8 cellular contexts compared by ENCODE assay signal in genomic region chr13:19782727-19783682, GRCh38. TPM values are rescaled to one million over a fixed set of nuclear protein-coding genes. Genes with fewer than 3 reads are reported as not detected.
DNase-seq lines count a peak whose midpoint lies in the region; ATAC-seq and TF ChIP-seq lines count a peak whose summit lies in the region.
"Not testable (repeated sequence)": the region's sequence is repeated elsewhere in the genome, so short reads cannot be mapped to it uniquely, and the experiment has no call there.

PSPC1 (minus strand) TSS chr13:19782945; CDS start chr13:19782757, 188 bp downstream.

- intact Hi-C loops in esophagus muscularis mucosa (cut with DNase I): loop anchor here (2.0 to 10.0 kb wide), 3 partner anchors 80 to 174 kb away; partner anchors contain the start of genes ZMYM2 and ZMYM5

- H3K4me2 ChIP-seq in Karpas-422 (ENCODE audit: low read depth, low read length, poor library complexity, severe bottlenecking): peak within 1 kb of the TSS; percentile 76

- peak; percentile 43 for TF ChIP-seq POLR2A in esophagus muscularis mucosa (IDR thresholded peaks at IDR 0.05; ENCODE audit: low read depth)

- peak in 1 of 3 experiments; percentile 14 for TF ChIP-seq CTCF in esophagus muscularis mucosa (IDR thresholded peaks at IDR 0.05)

- peak; percentile 74 for ATAC-seq in GM21786 (IDR thresholded peaks at IDR 0.05; ENCODE audit: unreplicated experiment)

- H3K4me1 ChIP-seq in Karpas-422 (ENCODE audit: low read length) (peaks cover 12% of the 10 kb centered on the region), esophagus muscularis mucosa (peaks cover 6 to 11% (median 11%) of the 10 kb centered on the region in 4 donors)
- not testable (repeated sequence) for H3K4me1 ChIP-seq in muscle layer of duodenum (ENCODE audit: control insufficient read depth in 1 of 2, insufficient read depth in 2 of 2, low read length in 2 of 2)

- DNase-seq in DMS53 treated with DMSO at 0.1 percent for 48 hours (lab: John Stamatoyannopoulos, UW; ENCODE audit: unreplicated experiment) (peak; percentile 95), Karpas-422 (peak; percentile 98), RKO (ENCODE audit: low spot score) (peak; percentile 96), activated T-helper 1 cell treated with Interleukin-2 at 50 U/mL for 16 hours (ENCODE audit: low read depth) (peak; percentile 95), esophagus muscularis mucosa (ENCODE audit: extremely low spot score) (peak; percentile 98)
- peak; percentile 88 to 94 for DNase-seq in stimulated activated CD8-positive, alpha-beta memory T cell treated with anti-CD3 and anti-CD28 coated beads, Interleukin-7, amount 100 ng/mL, for 4 hours (ENCODE audit: low read depth in 2 of 2)

- peak within 1 kb of the TSS; percentile 90 for H3K4me3 ChIP-seq in Karpas-422 (ENCODE audit: low read length)
- H3K4me3 ChIP-seq in esophagus muscularis mucosa: peak within 1 kb of the TSS; percentile 87 to 98 (median 93)
- H3K4me3 ChIP-seq in muscle layer of duodenum (ENCODE audit: low read depth in 1 of 2, low read length in 2 of 2): peak within 1 kb of the TSS; percentile 89 to 90

- peaks cover 22% of the 10 kb centered on the region for H3K79me2 ChIP-seq in Karpas-422 (ENCODE audit: low read length)

- not testable (repeated sequence) for H3K9me3 ChIP-seq in Karpas-422 (ENCODE audit: low read length); esophagus muscularis mucosa; muscle layer of duodenum (ENCODE audit: control insufficient read depth in 1 of 2, low read length in 2 of 2)

- not testable (repeated sequence) for TF ChIP-seq EP300 in esophagus muscularis mucosa (IDR thresholded peaks at IDR 0.05)

- peak within 1 kb of the TSS; percentile 85 for H3K27ac ChIP-seq in Karpas-422 (ENCODE audit: low read length)
- peak within 1 kb of the TSS; percentile 93 to 98 (median 96) for H3K27ac ChIP-seq in esophagus muscularis mucosa (replicated peaks in 1 of 4)
- H3K27ac ChIP-seq in muscle layer of duodenum (ENCODE audit: low read length): peak within 1 kb of the TSS; percentile 93

- H3K9ac ChIP-seq in Karpas-422 (ENCODE audit: low read length): peak within 1 kb of the TSS; percentile 99

- H3K9me2 ChIP-seq in Karpas-422 (replicated peaks; ENCODE audit: insufficient read depth, low read length): not testable (repeated sequence)

- H3K36me3 ChIP-seq in Karpas-422 (ENCODE audit: insufficient read depth, low read length); esophagus muscularis mucosa; muscle layer of duodenum (ENCODE audit: control insufficient read depth in 1 of 2, insufficient read depth in 2 of 2, low read length in 2 of 2): not testable (repeated sequence)

- 31% methylated on average over 34 of the region's 50 CpGs for WGBS in esophagus muscularis mucosa

- not testable (repeated sequence) for H4K20me1 ChIP-seq in Karpas-422 (ENCODE audit: insufficient read depth, low read depth, low read length)

- peak within 1 kb of the TSS; percentile 50; the same call in 1 of the 2 replicates for H2AFZ ChIP-seq in Karpas-422 (ENCODE audit: low read length)

- H3K27me3 ChIP-seq in Karpas-422 (ENCODE audit: low read length); esophagus muscularis mucosa; muscle layer of duodenum (ENCODE audit: low read depth, low read length): not testable (repeated sequence)

RNA-seq across cellular contexts. Expression of gene PSPC1, which starts in this region (rescaled TPM):
- 48.2 and 72.6 TPM in 2 replicates for total RNA-seq in Karpas-422 (2014; rRNA removed; shearing (Covaris generic); ENCODE audit: low replicate concordance)
- total RNA-seq in esophagus muscularis mucosa: 10 to 100 TPM; 35.0 to 53.8 (median 48.4) TPM

Comparison
In these comparisons a context has a peak if more than half of its experiments do, and no peak if none do; other contexts are left out.
1. Peak in every context shown above with its lines: DNase-seq, ATAC-seq, H3K4me3 ChIP-seq and H3K27ac ChIP-seq.